14 cellular contexts compared by ENCODE assay signal in the genomic region with DNA sequence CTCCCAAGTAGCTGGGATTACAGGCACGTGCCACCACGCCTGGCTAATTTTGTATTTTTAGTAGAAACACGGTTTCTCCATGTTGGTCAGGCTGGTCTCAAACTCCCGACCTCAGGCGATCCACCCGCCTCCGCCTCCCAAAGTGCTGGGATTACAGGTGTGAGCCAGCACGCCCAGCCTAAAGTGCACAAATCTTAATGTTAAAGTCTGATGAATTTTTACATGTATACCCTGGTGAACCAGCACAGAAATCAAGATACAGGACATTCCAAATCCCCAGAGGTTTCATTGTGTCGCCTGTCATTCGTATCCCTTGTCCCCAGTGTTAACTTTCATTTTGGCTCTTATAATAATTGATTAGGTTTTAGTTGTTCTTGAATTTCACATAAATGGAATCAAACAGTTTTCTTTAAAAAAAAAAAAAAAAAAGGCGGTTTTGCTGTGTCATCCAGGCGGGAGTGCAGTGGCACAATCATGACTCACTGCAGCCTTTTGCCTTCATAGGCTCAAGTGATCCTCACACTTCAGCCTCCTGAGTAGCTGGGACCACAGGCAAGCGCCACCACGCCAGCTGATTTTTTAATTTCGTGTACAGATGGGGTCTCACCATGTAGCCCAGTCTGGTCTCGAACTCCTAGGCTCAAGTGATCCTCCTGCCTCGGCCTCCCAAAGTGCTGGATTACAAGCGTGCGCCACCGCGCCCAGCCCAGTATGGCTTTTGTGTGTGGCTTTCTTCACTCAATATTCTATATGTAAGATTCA. TPM values are rescaled to one million over a fixed set of nuclear protein-coding genes. Genes with fewer than 3 reads are reported as not detected.
DNase-seq lines count a peak whose midpoint lies in the region; ATAC-seq and TF ChIP-seq lines count a peak whose summit lies in the region.
"Had no signal": no experiment of that assay in that cellular context is flagged by ENCODE, and none has a peak within 500 bp of the region (broad histone marks: within the 10 kb centered on the region; RNA-seq: fewer than 3 reads in every experiment).

No MANE protein-coding gene starts in this region.

- peak; percentile 57 for ATAC-seq in activated T-helper 17 cell treated with anti-CD3 and anti-CD28 coated beads, Interleukin-2, amount 50 U/mL, for 72 hours (replicated peaks)
- ATAC-seq in GM21360 (IDR thresholded peaks at IDR 0.05; ENCODE audit: unreplicated experiment) (no peak), GM21737 (IDR thresholded peaks at IDR 0.05; ENCODE audit: unreplicated experiment) (no peak)
- ATAC-seq: CD8-positive, alpha-beta T cell; stimulated activated memory B cell treated with anti-CD40 and anti-IgM and Interleukin-4, amounts not matched to agents 10 μg/mL and 1 μg/mL and 100 μg/mL, for 72 hours had no signal

- no peaks in the 10 kb centered on the region for H3K9me3 Mint-ChIP-seq in activated T-helper 17 cell treated with anti-CD3 and anti-CD28 coated beads, Interleukin-2, amount 50 U/mL, for 72 hours
- H3K9me3 Mint-ChIP-seq: CD8-positive, alpha-beta T cell; stimulated activated memory B cell treated with anti-CD40 and anti-IgM and Interleukin-4, amounts not matched to agents 10 μg/mL and 1 μg/mL and 100 μg/mL, for 72 hours had no signal

- DNase-seq in AML-193 (lab: John Stamatoyannopoulos, UW) (peak; percentile 59 to 66), LHCN-M2 (ENCODE audit: low read depth) (peak; percentile 73), glomerular visceral epithelial cell (ENCODE audit: extremely low spot score) (peak; percentile 56), DMS 273 treated with DMSO at 0.1 percent for 48 hours (lab: John Stamatoyannopoulos, UW) (no peak), WERI-Rb-1 (no peak)
- DNase-seq: activated CD4-positive, alpha-beta T cell treated with anti-CD3 and anti-CD28 coated beads for 48 hours; CD8-positive, alpha-beta T cell; NCI-H2107; SJCRH30 had no signal

- TF ChIP-seq CTCF in WERI-Rb-1 (IDR thresholded peaks at IDR 0.05; ENCODE audit: low read depth, low read length) = no peak

- H3K36me3 ChIP-seq in WERI-Rb-1 = no peaks in the 10 kb centered on the region
- H3K36me3 ChIP-seq: SJCRH30 had no signal

- no peaks in the 10 kb centered on the region for H3K9me3 ChIP-seq in WERI-Rb-1 (ENCODE audit: severe bottlenecking)
- H3K9me3 ChIP-seq: SJCRH30 had no signal

- H3K27ac Mint-ChIP-seq in activated T-helper 17 cell treated with anti-CD3 and anti-CD28 coated beads, Interleukin-2, amount 50 U/mL, for 72 hours = no peak overlapping the region
- H3K27ac Mint-ChIP-seq: CD8-positive, alpha-beta T cell; stimulated activated memory B cell treated with anti-CD40 and anti-IgM and Interleukin-4, amounts not matched to agents 10 μg/mL and 1 μg/mL and 100 μg/mL, for 72 hours had no signal

- no peaks in the 10 kb centered on the region for H3K27me3 ChIP-seq in WERI-Rb-1 (ENCODE audit: insufficient read depth, low read depth, severe bottlenecking)
- H3K27me3 ChIP-seq: SJCRH30 had no signal

- no peak overlapping the region for H3K4me3 ChIP-seq in WERI-Rb-1 (ENCODE audit: low read depth, low read length)
- H3K4me3 ChIP-seq: GM12878, SJCRH30 had no signal

- no peak overlapping the region for H3K4me3 Mint-ChIP-seq in activated T-helper 17 cell treated with anti-CD3 and anti-CD28 coated beads, Interleukin-2, amount 50 U/mL, for 72 hours
- H3K4me3 Mint-ChIP-seq: CD8-positive, alpha-beta T cell; stimulated activated memory B cell treated with anti-CD40 and anti-IgM and Interleukin-4, amounts not matched to agents 10 μg/mL and 1 μg/mL and 100 μg/mL, for 72 hours had no signal

- H3K27ac ChIP-seq in WERI-Rb-1 = no peak overlapping the region

- peaks cover 3% of the 10 kb centered on the region for H3K27me3 Mint-ChIP-seq in activated T-helper 17 cell treated with anti-CD3 and anti-CD28 coated beads, Interleukin-2, amount 50 U/mL, for 72 hours
- H3K27me3 Mint-ChIP-seq: stimulated activated memory B cell treated with anti-CD40 and anti-IgM and Interleukin-4, amounts not matched to agents 10 μg/mL and 1 μg/mL and 100 μg/mL, for 72 hours had no signal

- H3K4me1 Mint-ChIP-seq in activated T-helper 17 cell treated with anti-CD3 and anti-CD28 coated beads, Interleukin-2, amount 50 U/mL, for 72 hours = no peaks in the 10 kb centered on the region

- no peaks in the 10 kb centered on the region for H3K36me3 Mint-ChIP-seq in activated T-helper 17 cell treated with anti-CD3 and anti-CD28 coated beads, Interleukin-2, amount 50 U/mL, for 72 hours (ENCODE audit: low read depth)
- H3K36me3 Mint-ChIP-seq: CD8-positive, alpha-beta T cell; stimulated activated memory B cell treated with anti-CD40 and anti-IgM and Interleukin-4, amounts not matched to agents 10 μg/mL and 1 μg/mL and 100 μg/mL, for 72 hours had no signal

RNA-seq across cellular contexts. Expression of a gene that starts 1.5 kb away (rescaled TPM):
- total RNA-seq in LHCN-M2 (2014; rRNA removed) = 2.1 and 2.4 TPM in 2 replicates
- polyA plus RNA-seq in LHCN-M2 (2012) = 2.0 TPM
- total RNA-seq in activated T-helper 17 cell treated with anti-CD3 and anti-CD28 coated beads, Interleukin-2, amount 50 U/mL, for 72 hours = not detected
- total RNA-seq: CD8-positive, alpha-beta T cell; GM12878 had no signal

RNA-seq across cellular contexts. Expression of a gene that starts 21.6 kb away (rescaled TPM):
- total RNA-seq in LHCN-M2 (2014; rRNA removed) = 21.1 and 28.0 TPM in 2 replicates
- 41.3 TPM for polyA plus RNA-seq in LHCN-M2 (2012)
- total RNA-seq in activated T-helper 17 cell treated with anti-CD3 and anti-CD28 coated beads, Interleukin-2, amount 50 U/mL, for 72 hours = 10 to 100 TPM in 1 of 2 donors, 1 to 10 TPM in 1; 9.6 to 11.3 TPM

RNA-seq across cellular contexts. Expression of a gene that starts 52.1 kb away (rescaled TPM):
- total RNA-seq in LHCN-M2 (2014; rRNA removed) = 89.4 and 92.3 TPM in 2 replicates
- polyA plus RNA-seq in LHCN-M2 (2012) = 45.7 TPM
- 10 to 100 TPM; 50.8 to 62.0 TPM for total RNA-seq in activated T-helper 17 cell treated with anti-CD3 and anti-CD28 coated beads, Interleukin-2, amount 50 U/mL, for 72 hours

Comparison
In these comparisons a context has a peak if more than half of its experiments do, and no peak if none do; other contexts are left out.
1. DNase-seq: peak in AML-193 (2 of 2), LHCN-M2 (single experiment) and glomerular visceral epithelial cell (single experiment); none in DMS 273 treated with DMSO at 0.1 percent for 48 hours (single experiment) and WERI-Rb-1 (single experiment).